In genomic region chr19:8459520-8460260, GRCh38 we compare ENCODE assay signal across 9 cellular contexts. TPM values are rescaled to one million over a fixed set of nuclear protein-coding genes. Genes with fewer than 3 reads are reported as not detected.
A peak's percentile ranks its signal among the peaks of the same experiment; 100 is the strongest.
DNase-seq lines count a peak whose midpoint lies in the region; ATAC-seq and TF ChIP-seq lines count a peak whose summit lies in the region.
"Had no signal": no experiment of that assay in that cellular context is flagged by ENCODE, and none has a peak within 500 bp of the region (broad histone marks: within the 10 kb centered on the region; RNA-seq: fewer than 3 reads in every experiment).

No MANE protein-coding gene starts in this region.

- H3K36me3 ChIP-seq in aorta (ENCODE audit: control insufficient read depth in 1 of 2, insufficient read depth in 2 of 2, low read length in 1 of 2), result peaks cover 0 to 8% of the 10 kb centered on the region in 2 donors

- DNase-seq in Right ventricle myocardium inferior (ENCODE audit: missing footprints) (no peak), cardiac septum (ENCODE audit: low spot score) (no peak), dermis blood vessel endothelial cell (peak; percentile 46), mesothelial cell of epicardium (ENCODE audit: low spot score in 2 of 2, unreplicated experiment in 2 of 2) (no peak), aorta (no peak), SK-N-DZ (ENCODE audit: low spot score) (no peak), C1 segment of cervical spinal cord (lab: John Stamatoyannopoulos, UW) (no peak), NCI-H1436 (lab: John Stamatoyannopoulos, UW) (no peak)
- DNase-seq: activated naive CD4-positive, alpha-beta T cell treated with anti-CD3 and anti-CD28 coated beads, Interleukin-2, amount 10 ng/mL, durations not matched to agents 7 days and 5 days had no signal

- TF ChIP-seq CTCF in mesothelial cell of epicardium (IDR thresholded peaks at IDR 0.05; ENCODE audit: unreplicated experiment), result no peak

- ATAC-seq in Right ventricle myocardium inferior (peak; percentile 50), aorta (ENCODE audit: low FRiP score) (no peak)

- peaks cover 4% of the 10 kb centered on the region in 2 donors for H3K4me1 ChIP-seq in aorta (ENCODE audit: control insufficient read depth in 1 of 2, insufficient read depth in 2 of 2, low read length in 2 of 2)

- H3K27ac ChIP-seq in aorta (ENCODE audit: low read depth in 1 of 2, low read length in 2 of 2), result peak overlapping the region; percentile 46 to 84

- no peaks in the 10 kb centered on the region for H3K27me3 ChIP-seq in aorta (ENCODE audit: control insufficient read depth in 1 of 2, insufficient read depth in 2 of 2, low read length in 1 of 2)

- H3K27me3 Mint-ChIP-seq in mesothelial cell of epicardium (ENCODE audit: low read depth), result no peaks in the 10 kb centered on the region
- H3K27me3 Mint-ChIP-seq: activated naive CD4-positive, alpha-beta T cell treated with anti-CD3 and anti-CD28 coated beads, Interleukin-2, amount 10 ng/mL, durations not matched to agents 7 days and 5 days had no signal

- WGBS in aorta, 2 donors, result 5 to 6% methylated on average over 6 of the region's 6 CpGs

- peaks cover 69% of the 10 kb centered on the region for H3K4me1 Mint-ChIP-seq in mesothelial cell of epicardium

- intact Hi-C loops in Right ventricle myocardium inferior (cut with DNase I), result loop anchor here (5.0 kb wide), 1 partner anchor 48 kb away; no protein-coding TSS in a partner anchor
- intact Hi-C loops in cardiac septum (cut with DNase I), result loop anchor here (2.0 kb wide), 1 partner anchor 15 kb away; the partner anchor contains the start of gene HNRNPM
- intact Hi-C loops in aorta (cut with DNase I), result no loop called here

- no peak overlapping the region for H3K4me3 ChIP-seq in aorta (ENCODE audit: low read length in 2 of 2)

- H3K4me3 Mint-ChIP-seq in mesothelial cell of epicardium, result peak overlapping the region; percentile 24
- H3K4me3 Mint-ChIP-seq: activated naive CD4-positive, alpha-beta T cell treated with anti-CD3 and anti-CD28 coated beads, Interleukin-2, amount 10 ng/mL, durations not matched to agents 7 days and 5 days had no signal

- peak overlapping the region; percentile 96 for H3K27ac Mint-ChIP-seq in mesothelial cell of epicardium
- H3K27ac Mint-ChIP-seq: activated naive CD4-positive, alpha-beta T cell treated with anti-CD3 and anti-CD28 coated beads, Interleukin-2, amount 10 ng/mL, durations not matched to agents 7 days and 5 days had no signal

- no peaks in the 10 kb centered on the region for H3K9me3 ChIP-seq in aorta (ENCODE audit: control insufficient read depth, low read length)

- no peaks in the 10 kb centered on the region for H3K9me3 Mint-ChIP-seq in mesothelial cell of epicardium
- H3K9me3 Mint-ChIP-seq: activated naive CD4-positive, alpha-beta T cell treated with anti-CD3 and anti-CD28 coated beads, Interleukin-2, amount 10 ng/mL, durations not matched to agents 7 days and 5 days had no signal

- H3K36me3 Mint-ChIP-seq in mesothelial cell of epicardium, result peaks cover 16% of the 10 kb centered on the region

RNA-seq across cellular contexts. Expression of gene HNRNPM, which starts 14.9 kb away (rescaled TPM):
- total RNA-seq in Right ventricle myocardium inferior (118 TPM), cardiac septum (102 TPM), dermis blood vessel endothelial cell (58.7 and 126 TPM in 2 replicates), mesothelial cell of epicardium (249 to 259 TPM (median 252 TPM) in 3 replicates), aorta (100 to 1,000 TPM; 134 to 148 TPM)
- polyA plus RNA-seq in aorta, result 100 to 1,000 TPM; 106 to 112 TPM
- 53.0 and 93.0 TPM in 2 replicates for polyA plus RNA-seq in SK-N-DZ (2014; cell fraction: cytosol; rRNA removed)
- 80.9 and 107 TPM in 2 replicates for polyA plus RNA-seq in SK-N-DZ (2014; cell fraction: nucleus; rRNA removed)

RNA-seq across cellular contexts. Expression of gene PRAM1, which starts 42.8 kb away (rescaled TPM):
- total RNA-seq in Right ventricle myocardium inferior (0.78 TPM), cardiac septum (0.62 TPM), dermis blood vessel endothelial cell (not detected in 2 replicates), mesothelial cell of epicardium (0.70 to 1.2 TPM (median 0.94 TPM) in 3 replicates), aorta (1 to 10 TPM; 2.5 to 3.8 TPM)
- 1 to 10 TPM in 1 of 2 donors, under 1 TPM in 1; 0.25 to 3.2 TPM for polyA plus RNA-seq in aorta
- polyA plus RNA-seq in SK-N-DZ (2014; cell fraction: cytosol; rRNA removed), result not detected in 2 replicates
- polyA plus RNA-seq in SK-N-DZ (2014; cell fraction: nucleus; rRNA removed), result not detected in 2 replicates

RNA-seq across cellular contexts. Expression of gene MARCHF2, which starts 46.6 kb away (rescaled TPM):
- total RNA-seq in Right ventricle myocardium inferior (110 TPM), cardiac septum (84.3 TPM), dermis blood vessel endothelial cell (165 and 247 TPM in 2 replicates), mesothelial cell of epicardium (20.7 to 21.4 TPM (median 21.4 TPM) in 3 replicates), aorta (10 to 100 TPM; 61.8 to 70.5 TPM)
- 10 to 100 TPM; 50.1 to 61.7 TPM for polyA plus RNA-seq in aorta
- 25.4 and 35.9 TPM in 2 replicates for polyA plus RNA-seq in SK-N-DZ (2014; cell fraction: cytosol; rRNA removed)
- 4.4 and 24.5 TPM in 2 replicates for polyA plus RNA-seq in SK-N-DZ (2014; cell fraction: nucleus; rRNA removed)

RNA-seq across cellular contexts. Expression of gene ZNF414, which starts 54.3 kb away (rescaled TPM):
- 9.8 TPM for total RNA-seq in Right ventricle myocardium inferior
- total RNA-seq in cardiac septum, result 20.2 TPM
- total RNA-seq in dermis blood vessel endothelial cell, result 2.0 and 8.6 TPM in 2 replicates
- 33.5 to 37.1 TPM (median 35.5 TPM) in 3 replicates for total RNA-seq in mesothelial cell of epicardium
- total RNA-seq in aorta, result 10 to 100 TPM; 16.4 to 17.7 TPM
- 10 to 100 TPM in 1 of 2 donors, 1 to 10 TPM in 1; 4.0 to 33.0 TPM for polyA plus RNA-seq in aorta
- 0.73 and 2.3 TPM in 2 replicates for polyA plus RNA-seq in SK-N-DZ (2014; cell fraction: cytosol; rRNA removed)
- 21.2 and 35.6 TPM in 2 replicates for polyA plus RNA-seq in SK-N-DZ (2014; cell fraction: nucleus; rRNA removed)

Comparison
In these comparisons a context has a peak if more than half of its experiments do, and no peak if none do; other contexts are left out.
1. intact Hi-C loops: an anchor here in Right ventricle myocardium inferior (5.0 kb wide) and cardiac septum (2.0 kb wide); none called in aorta.